ENCODE assay signal across 2 cellular contexts in genomic region chr1:29105822-29106221, GRCh38.
TF ChIP-seq lines count a peak whose summit lies in the region.

No MANE protein-coding gene starts in this region.

TF ChIP-seq in IMR-90, 13 proteins besides CTCF, POLR2A, EP300 and RAD21:
- no peak for TF ChIP-seq USF2 (IDR thresholded peaks at IDR 0.05; ENCODE audit: low read depth, low read length)
- TF ChIP-seq NFE2L2 (IDR thresholded peaks at IDR 0.05; ENCODE audit: low read depth, low read length), result no peak
- TF ChIP-seq MXI1 (IDR thresholded peaks at IDR 0.05; ENCODE audit: borderline replicate concordance, low read depth, low read length), result no peak
- no peak for TF ChIP-seq MAZ (IDR thresholded peaks at IDR 0.05; ENCODE audit: borderline replicate concordance, low read depth, low read length)
- TF ChIP-seq CHD1 (IDR thresholded peaks at IDR 0.05; ENCODE audit: low read depth, low read length), result no peak

TF ChIP-seq in SK-N-SH treated with all-trans-retinoic acid at 6 μM for 48 hours, 23 proteins besides CTCF, POLR2A, EP300 and RAD21 (continued from another document):
- TF ChIP-seq PATZ1 (CRISPR knock-in tag; IDR thresholded peaks at IDR 0.05; ENCODE audit: borderline replicate concordance) (no peak), ISL1 (CRISPR knock-in tag; IDR thresholded peaks at IDR 0.05) (no peak), CREB5 (CRISPR knock-in tag; IDR thresholded peaks at IDR 0.05; ENCODE audit: low read depth) (no peak), ARNTL (CRISPR knock-in tag; IDR thresholded peaks at IDR 0.05; ENCODE audit: borderline replicate concordance, low read depth) (no peak)
